15 cellular contexts compared by ENCODE assay signal in the genomic region with DNA sequence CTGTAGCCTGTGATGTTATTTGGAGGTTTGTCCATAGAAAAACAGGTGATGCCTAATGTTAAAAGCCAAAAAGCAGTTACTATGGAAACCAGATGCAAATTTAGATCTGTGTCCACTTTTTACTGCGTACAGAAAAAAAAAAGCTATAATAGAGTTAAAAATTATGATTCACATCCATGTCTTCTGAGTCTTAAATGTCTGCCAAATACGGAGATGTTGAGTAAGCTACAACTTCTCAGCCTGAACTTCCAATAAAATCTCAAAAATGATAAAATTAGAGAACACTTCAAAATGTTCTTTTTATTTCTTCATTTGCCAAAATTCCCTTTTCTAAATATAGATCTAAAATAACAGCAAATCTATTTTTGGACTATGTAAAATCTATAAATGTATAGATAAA.
DNase-seq lines count a peak whose midpoint lies in the region; TF ChIP-seq lines count a peak whose summit lies in the region.
"Had no signal": no experiment of that assay in that cellular context is flagged by ENCODE, and none has a peak within 500 bp of the region (broad histone marks: within the 10 kb centered on the region; RNA-seq: fewer than 3 reads in every experiment).

No MANE protein-coding gene starts in this region.

- peaks cover 11% of the 10 kb centered on the region for H3F3A ChIP-seq in GM23248 (ENCODE audit: insufficient read depth)

- H3K27ac Mint-ChIP-seq in CD8-positive, alpha-beta memory T cell, result no peak overlapping the region
- H3K27ac Mint-ChIP-seq in endodermal cell, result no peak overlapping the region
- H3K27ac Mint-ChIP-seq: HFFc6 had no signal

- CTCF ChIA-PET in RWPE1 (lab: Yijun Ruan, JAX), result no interaction called here
- CTCF ChIA-PET in CD8-positive, alpha-beta memory T cell (lab: Charles Lee), result no interaction called here

- H3K36me3 ChIP-seq in GM23248 (ENCODE audit: low read depth) (no peaks in the 10 kb centered on the region), endodermal cell (ENCODE audit: control insufficient read depth, insufficient read depth, low read length) (no peaks in the 10 kb centered on the region)
- H3K36me3 ChIP-seq in CD8-positive, alpha-beta memory T cell (ENCODE audit: insufficient read depth, low read length), result no peaks in the 10 kb centered on the region
- H3K36me3 ChIP-seq: BLaER1 treated with 17β-estradiol and CSF1 and Interleukin-3, amounts not matched to agents 10 nM and 100 nM; MG63 had no signal

- H3K4me1 ChIP-seq in GM23248 (ENCODE audit: insufficient read depth), result peaks cover 20% of the 10 kb centered on the region
- no peaks in the 10 kb centered on the region for H3K4me1 ChIP-seq in CD8-positive, alpha-beta memory T cell (ENCODE audit: insufficient read depth, low read length)
- H3K4me1 ChIP-seq in endodermal cell (ENCODE audit: control insufficient read depth, insufficient read depth, low read length), result no peaks in the 10 kb centered on the region
- H3K4me1 ChIP-seq: BLaER1 treated with 17β-estradiol and CSF1 and Interleukin-3, amounts not matched to agents 10 nM and 100 nM had no signal

- H3K27me3 ChIP-seq in GM23248 (replicated peaks; ENCODE audit: insufficient read depth) (no peaks in the 10 kb centered on the region), endodermal cell (ENCODE audit: control insufficient read depth, insufficient read depth, low read length, poor library complexity, severe bottlenecking) (no peaks in the 10 kb centered on the region)
- H3K27me3 ChIP-seq in CD8-positive, alpha-beta memory T cell (ENCODE audit: insufficient read depth, low read length, poor library complexity, severe bottlenecking), result no peaks in the 10 kb centered on the region
- H3K27me3 ChIP-seq: BLaER1 treated with 17β-estradiol and CSF1 and Interleukin-3, amounts not matched to agents 10 nM and 100 nM; MG63 had no signal

- in situ Hi-C loops in GM23248 (cut with MboI), result no loop called here

- H3K9me2 ChIP-seq in GM23248 (ENCODE audit: insufficient read depth), result no peaks in the 10 kb centered on the region

- POLR2A ChIA-PET in RWPE1 (lab: Yijun Ruan, JAX; ENCODE audit: low non-redundant PET), result no interaction called here
- POLR2A ChIA-PET in CD8-positive, alpha-beta memory T cell (lab: Charles Lee), result no interaction called here

- H3K4me3 ChIP-seq in GM23248, result no peak overlapping the region
- H3K4me3 ChIP-seq in cardiac fibroblast (replicated peaks in 1 of 2; ENCODE audit: low read depth in 2 of 2, low read length in 2 of 2), result no peak overlapping the region
- no peak overlapping the region for H3K4me3 ChIP-seq in CD8-positive, alpha-beta memory T cell (ENCODE audit: low read length)
- H3K4me3 ChIP-seq in endodermal cell (ENCODE audit: low read length), result no peak overlapping the region
- H3K4me3 ChIP-seq: BLaER1 treated with 17β-estradiol and CSF1 and Interleukin-3, amounts not matched to agents 10 nM and 100 nM; MG63 had no signal

- H3K79me2 ChIP-seq in GM23248 (ENCODE audit: insufficient read depth), result no peaks in the 10 kb centered on the region

- WGBS in GM23248 (ENCODE audit: low coverage in 1 of 2, low lambda C conversion rate in 2 of 2, missing lambda C conversion rate in 2 of 2), 2 experiments, result 10 to 13% methylated on average over 2 of the region's 2 CpGs
- 91 to 100% methylated on average over 1 to 2 of the region's 2 CpGs for WGBS in endodermal cell (ENCODE audit: insufficient coverage in 1 of 2, insufficient read length in 1 of 2), 2 experiments

- no peaks in the 10 kb centered on the region for H3K9me3 Mint-ChIP-seq in CD8-positive, alpha-beta memory T cell
- no peaks in the 10 kb centered on the region for H3K9me3 Mint-ChIP-seq in endodermal cell
- H3K9me3 Mint-ChIP-seq: HFFc6 had no signal

- no peaks in the 10 kb centered on the region for H4K20me1 ChIP-seq in GM23248 (ENCODE audit: insufficient read depth)
- H4K20me1 ChIP-seq: BLaER1 treated with 17β-estradiol and CSF1 and Interleukin-3, amounts not matched to agents 10 nM and 100 nM had no signal

- DNase-seq in GM23248 (peak; percentile 61), cardiac fibroblast (ENCODE audit: low read depth in 2 of 2) (peak; percentile 47 to 49), fibroblast of the conjunctiva (ENCODE audit: low read depth) (peak; percentile 49), T-helper 1 cell (no peak), RWPE1 (ENCODE audit: low spot score) (no peak), endodermal cell (no peak)
- no peak for DNase-seq in CD8-positive, alpha-beta memory T cell
- DNase-seq: DMS 273 treated with DMSO at 0.1 percent for 48 hours, GF-D8, HFFc6, MG63, NCI-H1092, NCI-H1694, NCI-H510A treated with DMSO at 0.1 percent for 48 hours had no signal

- no peak overlapping the region for H2AFZ ChIP-seq in GM23248

- TF ChIP-seq CTCF in cardiac fibroblast (IDR thresholded peaks at IDR 0.05; ENCODE audit: low read depth, low read length), result no peak
- TF ChIP-seq CTCF in RWPE1 (conservative IDR thresholded peaks at IDR 0.05; ENCODE audit: low read depth), result no peak
- TF ChIP-seq CTCF in endodermal cell (conservative IDR thresholded peaks at IDR 0.05), result no peak

- H3K4me1 Mint-ChIP-seq in CD8-positive, alpha-beta memory T cell, result no peaks in the 10 kb centered on the region
- peaks cover 4% of the 10 kb centered on the region for H3K4me1 Mint-ChIP-seq in endodermal cell

- H3K9ac ChIP-seq in GM23248, result no peak overlapping the region
- no peak overlapping the region for H3K9ac ChIP-seq in endodermal cell (ENCODE audit: extremely low read depth, low read length, poor library complexity, severe bottlenecking)
- H3K9ac ChIP-seq: BLaER1 treated with 17β-estradiol and CSF1 and Interleukin-3, amounts not matched to agents 10 nM and 100 nM had no signal

- H3K9me3 ChIP-seq in GM23248 (ENCODE audit: low read depth), result no peaks in the 10 kb centered on the region
- no peaks in the 10 kb centered on the region for H3K9me3 ChIP-seq in CD8-positive, alpha-beta memory T cell (ENCODE audit: low read length)
- no peaks in the 10 kb centered on the region for H3K9me3 ChIP-seq in endodermal cell (ENCODE audit: control insufficient read depth, low read length)
- H3K9me3 ChIP-seq: BLaER1 treated with 17β-estradiol and CSF1 and Interleukin-3, amounts not matched to agents 10 nM and 100 nM; MG63 had no signal

- no peak overlapping the region for H3K27ac ChIP-seq in GM23248
- no peak overlapping the region for H3K27ac ChIP-seq in RWPE1
- H3K27ac ChIP-seq in CD8-positive, alpha-beta memory T cell (ENCODE audit: low read depth, low read length), result no peak overlapping the region
- H3K27ac ChIP-seq in endodermal cell (ENCODE audit: low read depth, low read length), result no peak overlapping the region
- H3K27ac ChIP-seq: BLaER1 treated with 17β-estradiol and CSF1 and Interleukin-3, amounts not matched to agents 10 nM and 100 nM had no signal

- peaks cover 5 to 28% of the 10 kb centered on the region in 2 donors for H3K27me3 Mint-ChIP-seq in CD8-positive, alpha-beta memory T cell
- no peaks in the 10 kb centered on the region for H3K27me3 Mint-ChIP-seq in endodermal cell (ENCODE audit: insufficient read depth)

- no peak overlapping the region for H3K4me2 ChIP-seq in GM23248 (ENCODE audit: unreplicated experiment)
- H3K4me2 ChIP-seq: BLaER1 treated with 17β-estradiol and CSF1 and Interleukin-3, amounts not matched to agents 10 nM and 100 nM had no signal

- no peak overlapping the region for H3K4me3 Mint-ChIP-seq in CD8-positive, alpha-beta memory T cell
- H3K4me3 Mint-ChIP-seq in endodermal cell, result no peak overlapping the region
- H3K4me3 Mint-ChIP-seq: HFFc6 had no signal

- H3K36me3 Mint-ChIP-seq in CD8-positive, alpha-beta memory T cell, result no peaks in the 10 kb centered on the region
- H3K36me3 Mint-ChIP-seq in endodermal cell (ENCODE audit: low read depth), result no peaks in the 10 kb centered on the region

Comparison
In these comparisons a context has a peak if more than half of its experiments do, and no peak if none do; other contexts are left out.
1. DNase-seq: peak in GM23248 (single experiment), cardiac fibroblast (2 of 2) and fibroblast of the conjunctiva (single experiment); none in T-helper 1 cell (0 of 5), RWPE1 (single experiment), CD8-positive, alpha-beta memory T cell (0 of 5) and endodermal cell (single experiment).